ENCODE assay signal across 1 cellular context in the genomic region with DNA sequence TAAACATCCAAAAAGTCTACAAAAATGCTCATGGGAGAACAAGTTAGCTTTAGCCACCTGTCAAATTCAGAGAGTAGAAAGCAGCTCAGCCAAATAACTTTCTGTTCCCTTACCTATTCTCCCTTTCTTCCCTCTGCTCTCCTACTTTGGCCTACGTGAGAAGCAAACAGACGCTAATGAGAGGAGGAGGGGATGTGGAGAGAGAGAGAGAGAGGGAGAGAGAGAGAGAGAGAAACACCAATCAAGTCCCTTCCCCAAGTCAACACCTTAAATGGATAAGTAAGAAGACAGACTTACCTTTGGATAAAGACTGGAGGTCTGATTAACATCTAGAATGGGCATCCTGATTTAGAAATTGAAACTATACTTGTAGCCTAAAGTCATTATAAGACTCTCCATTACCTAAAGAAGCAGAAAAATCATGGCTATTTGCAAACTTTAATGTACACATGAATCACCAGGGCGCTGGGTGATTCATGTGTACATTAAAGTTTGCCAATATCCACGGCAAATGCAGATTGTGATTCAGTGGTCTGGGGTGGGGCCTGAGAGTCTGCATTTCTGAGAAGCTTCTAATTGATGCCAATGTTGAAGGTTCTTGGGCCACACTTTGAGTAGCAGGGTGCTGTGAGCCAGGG.
TF ChIP-seq lines count a peak whose summit lies in the region.

No MANE protein-coding gene starts in this region.

TF ChIP-seq in WTC11, 78 proteins besides CTCF, POLR2A, EP300 and RAD21 (continued from another document):
- TF ChIP-seq, protein P1, sequence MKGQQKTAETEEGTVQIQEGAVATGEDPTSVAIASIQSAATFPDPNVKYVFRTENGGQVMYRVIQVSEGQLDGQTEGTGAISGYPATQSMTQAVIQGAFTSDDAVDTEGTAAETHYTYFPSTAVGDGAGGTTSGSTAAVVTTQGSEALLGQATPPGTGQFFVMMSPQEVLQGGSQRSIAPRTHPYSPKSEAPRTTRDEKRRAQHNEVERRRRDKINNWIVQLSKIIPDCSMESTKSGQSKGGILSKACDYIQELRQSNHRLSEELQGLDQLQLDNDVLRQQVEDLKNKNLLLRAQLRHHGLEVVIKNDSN (CRISPR knock-in tag; IDR thresholded peaks at IDR 0.05) = no peak
- TF ChIP-seq SP1 (CRISPR knock-in tag; conservative IDR thresholded peaks at IDR 0.05) = no peak
- TF ChIP-seq, protein P2, sequence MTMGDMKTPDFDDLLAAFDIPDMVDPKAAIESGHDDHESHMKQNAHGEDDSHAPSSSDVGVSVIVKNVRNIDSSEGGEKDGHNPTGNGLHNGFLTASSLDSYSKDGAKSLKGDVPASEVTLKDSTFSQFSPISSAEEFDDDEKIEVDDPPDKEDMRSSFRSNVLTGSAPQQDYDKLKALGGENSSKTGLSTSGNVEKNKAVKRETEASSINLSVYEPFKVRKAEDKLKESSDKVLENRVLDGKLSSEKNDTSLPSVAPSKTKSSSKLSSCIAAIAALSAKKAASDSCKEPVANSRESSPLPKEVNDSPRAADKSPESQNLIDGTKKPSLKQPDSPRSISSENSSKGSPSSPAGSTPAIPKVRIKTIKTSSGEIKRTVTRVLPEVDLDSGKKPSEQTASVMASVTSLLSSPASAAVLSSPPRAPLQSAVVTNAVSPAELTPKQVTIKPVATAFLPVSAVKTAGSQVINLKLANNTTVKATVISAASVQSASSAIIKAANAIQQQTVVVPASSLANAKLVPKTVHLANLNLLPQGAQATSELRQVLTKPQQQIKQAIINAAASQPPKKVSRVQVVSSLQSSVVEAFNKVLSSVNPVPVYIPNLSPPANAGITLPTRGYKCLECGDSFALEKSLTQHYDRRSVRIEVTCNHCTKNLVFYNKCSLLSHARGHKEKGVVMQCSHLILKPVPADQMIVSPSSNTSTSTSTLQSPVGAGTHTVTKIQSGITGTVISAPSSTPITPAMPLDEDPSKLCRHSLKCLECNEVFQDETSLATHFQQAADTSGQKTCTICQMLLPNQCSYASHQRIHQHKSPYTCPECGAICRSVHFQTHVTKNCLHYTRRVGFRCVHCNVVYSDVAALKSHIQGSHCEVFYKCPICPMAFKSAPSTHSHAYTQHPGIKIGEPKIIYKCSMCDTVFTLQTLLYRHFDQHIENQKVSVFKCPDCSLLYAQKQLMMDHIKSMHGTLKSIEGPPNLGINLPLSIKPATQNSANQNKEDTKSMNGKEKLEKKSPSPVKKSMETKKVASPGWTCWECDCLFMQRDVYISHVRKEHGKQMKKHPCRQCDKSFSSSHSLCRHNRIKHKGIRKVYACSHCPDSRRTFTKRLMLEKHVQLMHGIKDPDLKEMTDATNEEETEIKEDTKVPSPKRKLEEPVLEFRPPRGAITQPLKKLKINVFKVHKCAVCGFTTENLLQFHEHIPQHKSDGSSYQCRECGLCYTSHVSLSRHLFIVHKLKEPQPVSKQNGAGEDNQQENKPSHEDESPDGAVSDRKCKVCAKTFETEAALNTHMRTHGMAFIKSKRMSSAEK (CRISPR knock-in tag; IDR thresholded peaks at IDR 0.05; ENCODE audit: borderline replicate concordance) = no peak
